Comparison of ENCODE assay signal across 8 cellular contexts in the genomic region with DNA sequence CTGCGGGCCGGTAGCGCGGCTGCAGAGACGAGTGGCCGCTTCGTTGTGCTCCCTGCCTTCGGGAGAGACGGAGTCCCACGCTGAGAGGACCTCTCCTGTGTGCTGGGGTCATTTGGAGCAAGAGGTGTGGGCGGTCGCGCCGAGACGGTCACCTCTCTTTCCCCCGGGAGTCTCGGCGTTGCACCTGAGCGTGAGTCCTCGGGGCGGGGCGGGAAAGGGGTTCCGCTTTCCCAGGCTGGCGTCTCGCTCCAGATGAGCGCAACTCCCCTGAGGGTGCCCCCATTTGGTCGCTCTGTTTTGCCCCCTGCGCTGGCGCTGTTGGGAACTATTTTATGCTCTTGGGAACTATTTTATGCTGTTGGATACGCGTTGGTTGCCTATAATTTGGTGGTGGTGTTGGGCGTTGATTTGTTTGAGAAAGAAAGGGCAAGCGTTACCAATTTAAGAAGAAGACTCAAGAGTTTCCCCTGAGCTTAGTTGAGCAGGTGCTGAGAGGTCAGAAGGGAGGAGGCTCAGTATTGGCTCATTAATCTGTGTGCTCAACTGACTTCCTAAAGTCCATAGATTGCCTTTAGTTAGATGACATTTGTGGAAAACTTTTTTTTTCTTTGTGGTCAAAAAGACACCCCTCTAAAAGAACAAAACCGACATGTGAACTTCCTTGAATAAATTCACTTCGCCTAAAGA. TPM values are rescaled to one million over a fixed set of nuclear protein-coding genes. Genes with fewer than 3 reads are reported as not detected.
A peak's percentile ranks its signal among the peaks of the same experiment; 100 is the strongest.
DNase-seq lines count a peak whose midpoint lies in the region; ATAC-seq, FAIRE-seq and TF ChIP-seq lines count a peak whose summit lies in the region.

No MANE protein-coding gene starts in this region.

- peak overlapping the region; percentile 68 to 73 for H3K27ac ChIP-seq in ovary

- H3K36me3 ChIP-seq in NT2/D1 (ENCODE audit: insufficient read depth, insufficient read length, low read length) = no peaks in the 10 kb centered on the region
- no peaks in the 10 kb centered on the region for H3K36me3 ChIP-seq in ovary

- H3K4me3 ChIP-seq in NT2/D1 (ENCODE audit: insufficient read length, low read depth) (peak overlapping the region; percentile 89), ovary (peak overlapping the region; percentile 46)

- intact Hi-C loops in ovary (cut with DNase I) = loop anchor here in 2 of 4 donors (10.0 kb wide), 2 partner anchors 79 to 469 kb away; a partner anchor contains a TSS

- no peak for FAIRE-seq in HTR-8/SVneo (lab: Jason Lieb, UNC)

- peak overlapping the region; percentile 93 for H3K9ac ChIP-seq in NT2/D1 (ENCODE audit: insufficient read length, low read depth)

- 4 to 9% (median 4%) methylated on average over 20 to 35 of the region's 35 CpGs for WGBS in ovary, 3 donors

- peak; percentile 12 for ATAC-seq in GM18519 (IDR thresholded peaks at IDR 0.05; ENCODE audit: low FRiP score, unreplicated experiment)
- ATAC-seq in HG03196 (IDR thresholded peaks at IDR 0.05; ENCODE audit: unreplicated experiment) = peak; percentile 22

- no peak for TF ChIP-seq CTCF in ovary (IDR thresholded peaks at IDR 0.05)

- DNase-seq in ACHN = peak; percentile 35
- DNase-seq in NT2/D1 (ENCODE audit: low read depth, low spot score) = no peak
- peak; percentile 78 for DNase-seq in activated effector memory CD4-positive, alpha-beta T cell treated with anti-CD3 and anti-CD28 coated beads, Interleukin-2, amount 50 U/mL, for 16 hours
- peak; percentile 51 for DNase-seq in globus pallidus (ENCODE audit: low spot score)
- DNase-seq in ovary = peak in 3 of 5 donors; percentile 36 to 56 (median 42)
- no peak for DNase-seq in HTR-8/SVneo (ENCODE audit: insufficient read length, low spot score)

- in situ Hi-C loops in ACHN (cut with HindIII; ENCODE audit: low pct_ligation_motif_present, low pct_unique_long_range_greater_than_20kb, low sequenced_read_pairs) = no loop called here

- H3K9me3 ChIP-seq in NT2/D1 (ENCODE audit: insufficient read depth, low read length) (no peaks in the 10 kb centered on the region), ovary (no peaks in the 10 kb centered on the region)

- no peaks in the 10 kb centered on the region for H3K27me3 ChIP-seq in NT2/D1 (ENCODE audit: insufficient read depth, insufficient read length)
- no peaks in the 10 kb centered on the region for H3K27me3 ChIP-seq in ovary

- no peak for TF ChIP-seq EP300 in ovary (IDR thresholded peaks at IDR 0.05)

- H3K4me1 ChIP-seq in NT2/D1 (ENCODE audit: insufficient read depth, insufficient read length) (no peaks in the 10 kb centered on the region), ovary (ENCODE audit: insufficient read depth) (peaks cover 4% of the 10 kb centered on the region)

- no peak for TF ChIP-seq POLR2A in ovary (IDR thresholded peaks at IDR 0.05)

RNA-seq across cellular contexts. Expression of a gene that starts 0.7 kb away (rescaled TPM):
- total RNA-seq in ovary = 1 to 10 TPM; 4.9 to 9.3 (median 6.8) TPM
- 1 to 10 TPM; 1.2 to 8.6 TPM for polyA plus RNA-seq in ovary

Comparison
In these comparisons a context has a peak if more than half of its experiments do, and no peak if none do; other contexts are left out.
1. DNase-seq: peak in ACHN (single experiment), activated effector memory CD4-positive, alpha-beta T cell treated with anti-CD3 and anti-CD28 coated beads, Interleukin-2, amount 50 U/mL, for 16 hours (single experiment), globus pallidus (single experiment) and ovary (3 of 5); none in NT2/D1 (single experiment) and HTR-8/SVneo (single experiment).